ENCODE assay signal across 8 cellular contexts in the genomic region with DNA sequence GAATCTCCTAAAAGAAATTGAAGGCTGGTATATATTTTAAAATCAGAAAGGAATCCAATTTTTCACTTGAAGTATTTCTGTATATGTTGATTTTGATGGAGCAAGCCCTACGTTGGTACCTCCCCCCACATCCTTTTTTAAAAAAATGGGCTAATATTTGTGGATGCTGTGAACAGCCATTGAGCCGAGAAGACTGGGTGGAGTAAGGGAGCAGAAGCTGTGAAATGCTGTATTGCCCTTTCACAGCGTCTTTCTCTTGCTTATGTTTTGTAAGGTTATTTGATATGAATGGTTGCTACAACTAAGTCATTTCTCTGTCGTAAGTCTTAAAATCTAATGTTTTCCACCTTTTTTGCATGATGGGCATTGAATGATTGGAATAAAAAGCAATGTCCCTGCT. TPM values are rescaled to one million over a fixed set of nuclear protein-coding genes. Genes with fewer than 3 reads are reported as not detected.
DNase-seq lines count a peak whose midpoint lies in the region; ATAC-seq and TF ChIP-seq lines count a peak whose summit lies in the region.

No MANE protein-coding gene starts in this region.

- no peak overlapping the region for H4K8ac ChIP-seq in IMR-90 (ENCODE audit: low read depth in 2 of 2, low read length in 2 of 2)

- WGBS in IMR-90 (ENCODE audit: extremely low coverage in 2 of 2, insufficient read length in 1 of 2), 2 experiments: no CpG with 5 or more reads among the region's 4 CpGs

- H4K91ac ChIP-seq in IMR-90 (ENCODE audit: insufficient read depth, low read depth, low read length): no peak overlapping the region

- H2BK15ac ChIP-seq in IMR-90 (ENCODE audit: low read depth, low read length): no peak overlapping the region

- H4K20me1 ChIP-seq in IMR-90 (ENCODE audit: insufficient read depth, low read length): peaks cover 64% of the 10 kb centered on the region

- H2BK120ac ChIP-seq in IMR-90 (ENCODE audit: low read depth, low read length): no peak overlapping the region

- ATAC-seq in IMR-90 (ENCODE audit: low read depth) (no peak), HG03280 (IDR thresholded peaks at IDR 0.05; ENCODE audit: unreplicated experiment) (no peak)

- H3K56ac ChIP-seq in IMR-90 (ENCODE audit: extremely low read depth, insufficient read depth, low read length): no peak overlapping the region

- H3K79me1 ChIP-seq in IMR-90 (ENCODE audit: low read depth in 1 of 2, low read length in 2 of 2): peaks cover 4 to 17% of the 10 kb centered on the region in 2 experiments; a peak in 2 of 4 replicates

- H3K27ac ChIP-seq in IMR-90 (ENCODE audit: insufficient read depth, low read length): no peak overlapping the region
- H3K27ac ChIP-seq in brain microvascular endothelial cell: no peak overlapping the region

- no peak overlapping the region for H2AFZ ChIP-seq in IMR-90 (replicated peaks; ENCODE audit: low read length, poor library complexity)

- CTCF ChIA-PET in IMR-90 (lab: Yijun Ruan, JAX): no interaction called here

- no peak overlapping the region for H3K4ac ChIP-seq in IMR-90 (ENCODE audit: low read depth, low read length)

- no peak overlapping the region for H4K5ac ChIP-seq in IMR-90 (ENCODE audit: low read depth, low read length)

- H2AK9ac ChIP-seq in IMR-90 (replicated peaks; ENCODE audit: low read depth, low read length, poor library complexity): no peak overlapping the region

- peak overlapping the region; percentile 91 for H3K4me3 ChIP-seq in AG10803 (ENCODE audit: low read length)
- H3K4me3 ChIP-seq in IMR-90 (ENCODE audit: insufficient read depth, low read depth, low read length): peak overlapping the region; percentile 99
- H3K4me3 ChIP-seq in brain microvascular endothelial cell (ENCODE audit: low read depth, low read length): peak overlapping the region; percentile 89
- H3K4me3 ChIP-seq in mononuclear cell (ENCODE audit: low read length): peak overlapping the region; percentile 90

- TF ChIP-seq RAD21 in IMR-90 (IDR thresholded peaks at IDR 0.05; ENCODE audit: low read length): no peak

- TF ChIP-seq CTCF in AG10803 (conservative IDR thresholded peaks at IDR 0.05; ENCODE audit: low read length) (no peak), IMR-90 (conservative IDR thresholded peaks at IDR 0.05; ENCODE audit: low read depth, low read length) (no peak), brain microvascular endothelial cell (IDR thresholded peaks at IDR 0.05; ENCODE audit: low read depth, low read length, missing control alignments) (no peak)

- H3K4me2 ChIP-seq in IMR-90 (ENCODE audit: low read depth, low read length): peak overlapping the region; percentile 100

- dilution Hi-C loops in IMR-90 (cut with HindIII; ENCODE audit: low sequenced_read_pairs, unreplicated experiment): no loop called here

- TF ChIP-seq POLR2A in IMR-90 (IDR thresholded peaks at IDR 0.05; ENCODE audit: low read depth, low read length): no peak

- in situ Hi-C loops in IMR-90 (cut with MboI; ENCODE audit: low sequenced_read_pairs) (no loop called here), brain microvascular endothelial cell (cut with HindIII; ENCODE audit: low pct_ligation_motif_present, low sequenced_read_pairs) (no loop called here)

- DNase-seq in AG10803 (ENCODE audit: low read depth) (peak; percentile 24), IMR-90 (no peak), brain microvascular endothelial cell (no peak), NCI-H82 treated with DMSO at 0.1 percent for 48 hours (lab: John Stamatoyannopoulos, UW; ENCODE audit: unreplicated experiment) (no peak), NCI-H1092 (lab: John Stamatoyannopoulos, UW) (no peak), GF-D8 (lab: John Stamatoyannopoulos, UW) (no peak)

- H3K18ac ChIP-seq in IMR-90 (ENCODE audit: low read depth, low read length): no peak overlapping the region

- intact Hi-C loops in IMR-90 (cut with micrococcal nuclease): loop anchor here (5.0 to 10.0 kb wide), 3 partner anchors 37 to 141 kb away; no protein-coding TSS in a partner anchor

- 0 out of 2 replicates have a peak, but pooled peaks cover 4% of the 10 kb centered on the region for H3K9me1 ChIP-seq in IMR-90 (ENCODE audit: insufficient read depth, low read length)

- no TSS peak for BruUV-seq in IMR-90 (replicated peaks; lab: Mats Ljungman, UMichigan)

- H2AK5ac ChIP-seq in IMR-90 (ENCODE audit: low read depth, low read length): no peak overlapping the region

- no peak overlapping the region for H3K23ac ChIP-seq in IMR-90 (ENCODE audit: low read depth, low read length)

- H3K36me3 ChIP-seq in IMR-90 (ENCODE audit: control insufficient read depth, insufficient read depth, low read length) (no peaks in the 10 kb centered on the region; the same call in 1 of the 2 replicates), brain microvascular endothelial cell (replicated peaks) (peaks cover 2% of the 10 kb centered on the region)

- H2BK20ac ChIP-seq in IMR-90 (ENCODE audit: low read depth, low read length): no peak overlapping the region

- H3K9me3 ChIP-seq in IMR-90 (ENCODE audit: control insufficient read depth, insufficient read depth, low read length) (no peaks in the 10 kb centered on the region), mononuclear cell (ENCODE audit: low read depth, low read length) (no peaks in the 10 kb centered on the region)

- H2BK5ac ChIP-seq in IMR-90 (ENCODE audit: low read depth, low read length, poor library complexity, severe bottlenecking): no peak overlapping the region

- H3K27me3 ChIP-seq in IMR-90 (ENCODE audit: control insufficient read depth, insufficient read depth, low read length) (no peaks in the 10 kb centered on the region), brain microvascular endothelial cell (replicated peaks) (no peaks in the 10 kb centered on the region), mononuclear cell (ENCODE audit: insufficient read depth, low read length) (no peaks in the 10 kb centered on the region)

- H3K9ac ChIP-seq in IMR-90 (ENCODE audit: low read depth, low read length): peak overlapping the region; percentile 99; the same call in 1 of the 2 replicates

- H3K14ac ChIP-seq in IMR-90 (replicated peaks; ENCODE audit: low read depth, low read length): 0 out of 2 replicates have a peak overlapping the region, but pooled peaks have one; percentile 7

- H3K4me1 ChIP-seq in IMR-90 (ENCODE audit: control insufficient read depth, insufficient read depth, low read length) (peaks cover 2% of the 10 kb centered on the region; the same call in 1 of the 2 replicates), mononuclear cell (ENCODE audit: insufficient read depth, low read length) (peaks cover 43% of the 10 kb centered on the region)

- POLR2A ChIA-PET in IMR-90 (lab: Charles Lee; ENCODE audit: unreplicated experiment): interaction anchor here (0.5 kb wide), 1 partner anchor 193 kb away, joined by 4 read pairs; no protein-coding TSS in a partner anchor

TF ChIP-seq in IMR-90, 13 proteins besides CTCF, POLR2A, EP300 and RAD21:
- no peak for TF ChIP-seq RCOR1 (IDR thresholded peaks at IDR 0.05; ENCODE audit: insufficient replicate concordance, low read length)
- no peak for TF ChIP-seq NFE2L2 (IDR thresholded peaks at IDR 0.05; ENCODE audit: low read depth, low read length)

RNA-seq across cellular contexts. Expression of gene PAFAH1B1, which starts 2.3 kb away (rescaled TPM):
- total RNA-seq in IMR-90 (2012; rRNA removed) (121 and 127 TPM in 2 replicates), mononuclear cell (106 TPM)
- polyA plus RNA-seq in IMR-90 (2012; rRNA removed): 52.7 and 64.5 TPM in 2 replicates
- 15.8 and 25.3 TPM in 2 replicates for polyA plus RNA-seq in IMR-90 (2012; cell fraction: cytosol; rRNA removed)
- 12.5 and 61.3 TPM in 2 replicates for polyA plus RNA-seq in IMR-90 (2012; cell fraction: nucleus; rRNA removed; ENCODE audit: low replicate concordance)
